Comparison of ENCODE assay signal across 8 cellular contexts in the genomic region with DNA sequence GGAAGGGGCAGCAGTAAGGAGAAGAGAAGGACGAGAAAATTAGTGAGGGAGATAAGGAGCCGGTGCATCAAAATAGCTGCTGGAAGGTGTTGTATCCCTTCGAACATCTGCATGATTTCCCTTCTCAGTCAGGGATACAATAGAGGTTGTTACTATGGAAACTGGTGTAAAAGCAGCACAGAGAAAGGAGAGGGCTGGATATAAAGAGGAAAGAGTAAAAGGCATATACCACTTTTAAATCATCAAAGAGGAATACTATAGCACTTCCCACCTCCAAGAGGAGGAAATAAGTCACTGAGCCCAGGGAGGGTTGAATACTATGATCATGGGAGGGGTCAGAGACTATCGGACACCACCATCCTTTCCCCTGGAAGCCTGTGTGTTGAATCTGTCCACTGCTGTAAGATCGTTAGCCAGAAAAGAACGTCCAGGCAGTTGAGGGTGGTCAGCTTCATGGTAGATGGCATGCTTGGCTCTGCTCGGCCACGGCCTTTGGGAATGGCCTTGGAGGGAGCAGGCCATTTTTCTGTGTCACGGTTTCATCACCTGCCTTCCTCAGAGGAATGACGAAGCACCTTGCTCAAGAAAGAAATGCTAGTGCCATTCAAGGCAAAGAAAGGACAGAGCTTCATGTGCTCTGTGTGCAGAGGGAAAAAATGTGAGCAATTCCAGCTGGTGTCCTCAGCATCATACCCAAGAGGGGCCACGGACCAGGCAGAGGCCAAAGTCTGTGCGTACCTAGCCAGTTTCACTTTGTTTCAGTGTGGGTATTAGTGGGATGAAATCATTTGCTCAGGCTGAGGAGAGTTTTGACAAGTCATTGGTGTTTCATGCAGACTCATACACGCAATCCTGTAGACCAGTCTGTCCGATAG.
A peak's percentile ranks its signal among the peaks of the same experiment; 100 is the strongest.
DNase-seq lines count a peak whose midpoint lies in the region; ATAC-seq and TF ChIP-seq lines count a peak whose summit lies in the region.

No MANE protein-coding gene starts in this region.

- H3K4me1 Mint-ChIP-seq in chondrocyte (ENCODE audit: low read depth) = peaks cover 20% of the 10 kb centered on the region

- no peaks in the 10 kb centered on the region for H3K36me3 ChIP-seq in heart right ventricle
- H3K36me3 ChIP-seq in mucosa of rectum (ENCODE audit: control insufficient read depth in 2 of 2, insufficient read depth in 2 of 2, low read length in 2 of 2) = no peaks in the 10 kb centered on the region
- no peaks in the 10 kb centered on the region for H3K36me3 ChIP-seq in vagina
- H3K36me3 ChIP-seq in GM23248 (ENCODE audit: low read depth) = no peaks in the 10 kb centered on the region

- no peak for TF ChIP-seq CTCF in heart right ventricle (IDR thresholded peaks at IDR 0.05)
- no peak for TF ChIP-seq CTCF in chondrocyte (IDR thresholded peaks at IDR 0.05)
- TF ChIP-seq CTCF in vagina (IDR thresholded peaks at IDR 0.05) = no peak

- WGBS in heart right ventricle, 2 donors = 63 to 65% methylated on average over 14 of the region's 14 CpGs
- WGBS in GM23248 (ENCODE audit: low coverage in 1 of 2, low lambda C conversion rate in 2 of 2, missing lambda C conversion rate in 2 of 2), 2 experiments = 76 to 81% methylated on average over 14 of the region's 14 CpGs

- no peaks in the 10 kb centered on the region for H3K27me3 Mint-ChIP-seq in chondrocyte (ENCODE audit: low read depth)

- intact Hi-C loops in heart right ventricle (cut with DNase I) = loop anchor here in 2 of 10 donors (5.0 to 10.0 kb wide), 2 partner anchors 37 to 49 kb away; no protein-coding TSS in a partner anchor
- intact Hi-C loops in Right ventricle myocardium superior (cut with DNase I) = no loop called here
- intact Hi-C loops in vagina (cut with DNase I) = no loop called here

- H3K4me3 ChIP-seq in heart right ventricle (no peak overlapping the region), mucosa of rectum (ENCODE audit: low read length in 2 of 2) (peak overlapping the region; percentile 39 to 46), vagina (no peak overlapping the region), GM23248 (no peak overlapping the region)

- H3F3A ChIP-seq in GM23248 (ENCODE audit: insufficient read depth) = peaks cover 17% of the 10 kb centered on the region

- no peaks in the 10 kb centered on the region for H4K20me1 ChIP-seq in GM23248 (ENCODE audit: insufficient read depth)

- no peaks in the 10 kb centered on the region for H3K79me2 ChIP-seq in GM23248 (ENCODE audit: insufficient read depth)

- H3K9me3 ChIP-seq in heart right ventricle (no peaks in the 10 kb centered on the region), mucosa of rectum (ENCODE audit: control insufficient read depth in 2 of 2, low read length in 2 of 2) (no peaks in the 10 kb centered on the region), vagina (no peaks in the 10 kb centered on the region), GM23248 (ENCODE audit: low read depth) (no peaks in the 10 kb centered on the region)

- no peaks in the 10 kb centered on the region for H3K9me2 ChIP-seq in GM23248 (ENCODE audit: insufficient read depth)

- no peak overlapping the region for H3K4me2 ChIP-seq in GM23248 (ENCODE audit: unreplicated experiment)

- H3K4me1 ChIP-seq in heart right ventricle = peaks cover 23 to 74% (median 45%) of the 10 kb centered on the region in 9 donors
- H3K4me1 ChIP-seq in mucosa of rectum (ENCODE audit: control insufficient read depth in 2 of 2, insufficient read depth in 2 of 2, low read length in 2 of 2) = peaks cover 21 to 25% of the 10 kb centered on the region in 2 donors
- peaks cover 50% of the 10 kb centered on the region for H3K4me1 ChIP-seq in vagina
- H3K4me1 ChIP-seq in GM23248 (ENCODE audit: insufficient read depth) = peaks cover 7% of the 10 kb centered on the region

- DNase-seq in heart right ventricle (no peak), Right ventricle myocardium superior (no peak), chondrocyte (ENCODE audit: low spot score) (no peak), vagina (ENCODE audit: extremely low spot score in 2 of 2) (peak in 1 of 2 donors; percentile 74), GM23248 (no peak)

- no peaks in the 10 kb centered on the region for H3K36me3 Mint-ChIP-seq in chondrocyte (ENCODE audit: low read depth)

- H3K27ac Mint-ChIP-seq in chondrocyte (ENCODE audit: unreplicated experiment) = peak overlapping the region; percentile 54

- no peak overlapping the region for H2AFZ ChIP-seq in GM23248

- H3K9me3 Mint-ChIP-seq in chondrocyte (ENCODE audit: low read depth) = no peaks in the 10 kb centered on the region

- ATAC-seq in heart right ventricle (peak in 1 of 8 donors; percentile 0), Right ventricle myocardium superior (ENCODE audit: poor library complexity) (no peak), HG03159 (IDR thresholded peaks at IDR 0.05; ENCODE audit: unreplicated experiment) (no peak), esophagus mucosa (no peak)

- no peak overlapping the region for H3K4me3 Mint-ChIP-seq in chondrocyte (ENCODE audit: unreplicated experiment)

- in situ Hi-C loops in GM23248 (cut with MboI) = no loop called here

- no peak for TF ChIP-seq POLR2A in vagina (IDR thresholded peaks at IDR 0.05)

- H3K27ac ChIP-seq in heart right ventricle = peak overlapping the region; percentile 32 to 94 (median 88)
- H3K27ac ChIP-seq in mucosa of rectum (ENCODE audit: low read depth in 2 of 2, low read length in 2 of 2) = peak overlapping the region; percentile 82 to 83
- H3K27ac ChIP-seq in vagina = peak overlapping the region; percentile 91
- H3K27ac ChIP-seq in GM23248 = no peak overlapping the region

- H3K9ac ChIP-seq in mucosa of rectum (ENCODE audit: low read depth in 1 of 2, low read length in 2 of 2) (peak overlapping the region; percentile 47 to 60), GM23248 (no peak overlapping the region)

- H3K27me3 ChIP-seq in heart right ventricle (no peaks in the 10 kb centered on the region), mucosa of rectum (ENCODE audit: control insufficient read depth in 2 of 2, insufficient read depth in 2 of 2, low read length in 2 of 2) (no peaks in the 10 kb centered on the region), vagina (no peaks in the 10 kb centered on the region), GM23248 (replicated peaks; ENCODE audit: insufficient read depth) (no peaks in the 10 kb centered on the region)

Comparison
In these comparisons a context has a peak if more than half of its experiments do, and no peak if none do; other contexts are left out.
1. H3K4me3 ChIP-seq: peak in mucosa of rectum (2 of 2); none in heart right ventricle (0 of 10), vagina (0 of 2) and GM23248 (single experiment).